ENCODE assay signal across 1 cellular context in genomic region chr15:66170042-66170441, GRCh38.
TF ChIP-seq lines count a peak whose summit lies in the region.

No MANE protein-coding gene starts in this region.

TF ChIP-seq in HEK293, 187 proteins besides CTCF, POLR2A, EP300 and RAD21 (continued from another document):
- TF ChIP-seq SCRT2 (tag by site-specific recombination; IDR thresholded peaks at IDR 0.05) (peak; percentile 89), ZNF596 (tag by site-specific recombination; IDR thresholded peaks at IDR 0.05) (no peak), ZNF571 (tag by site-specific recombination; IDR thresholded peaks at IDR 0.05) (no peak)
